Comparison of ENCODE assay signal across 8 cellular contexts in genomic region chr1:100249537-100250257, GRCh38. TPM values are rescaled to one million over a fixed set of nuclear protein-coding genes. Genes with fewer than 3 reads are reported as not detected.
DNase-seq lines count a peak whose midpoint lies in the region; ATAC-seq, FAIRE-seq and TF ChIP-seq lines count a peak whose summit lies in the region.

Gene DBT (minus strand): TSS chr1:100249834. CDS start chr1:100249820, 14 bp downstream.

- FAIRE-seq in colon (lab: Jason Lieb, UNC): peak; percentile 57

- TF ChIP-seq CTCF in BJ (IDR thresholded peaks at IDR 0.05; ENCODE audit: insufficient read depth, low read depth, low read length): no peak

- peak within 1 kb of the TSS; percentile 71 for H3K27ac ChIP-seq in layer of hippocampus (ENCODE audit: low read depth, low read length)

- ATAC-seq in HG03457 (IDR thresholded peaks at IDR 0.05; ENCODE audit: unreplicated experiment): peak; percentile 100

- POLR2A ChIA-PET in BJ (lab: Charles Lee): interaction anchor here (0.6 to 1.0 kb wide), 3 partner anchors 16 to 31 kb away, joined by 4 to 9 read pairs (median 7); partner anchors contain the start of gene RTCA

- H3K36me3 ChIP-seq in BJ (ENCODE audit: control insufficient read depth, insufficient read depth, low read length): no peaks in the 10 kb centered on the region

- H3K4me3 ChIP-seq in BJ (ENCODE audit: low read depth, low read length): peak within 1 kb of the TSS; percentile 97

- H3K27me3 ChIP-seq in BJ (ENCODE audit: control insufficient read depth, insufficient read depth, low read length): peaks cover 3% of the 10 kb centered on the region; the same call in 1 of the 2 replicates
- no peaks in the 10 kb centered on the region for H3K27me3 ChIP-seq in layer of hippocampus (ENCODE audit: control insufficient read depth, insufficient read depth, low read length)

- CTCF ChIA-PET in BJ (lab: Yijun Ruan, JAX): interaction anchor here (0.7 to 1.0 kb wide), 3 partner anchors 15 to 17 kb away, joined by 3 to 4 read pairs (median 3); partner anchors contain the start of gene RTCA

- DNase-seq in BJ (ENCODE audit: low read depth) (peak; percentile 79), GM19240 (ENCODE audit: insufficient read length, low spot score) (peak; percentile 94), NCI-H524 treated with DMSO at 0.1 percent for 48 hours (lab: John Stamatoyannopoulos, UW) (peak; percentile 85)
- DNase-seq in activated CD4-positive, alpha-beta T cell treated with anti-CD3 and anti-CD28 coated beads for 4 hours: peak; percentile 89 to 90
- peak; percentile 71 to 80 for DNase-seq in stimulated activated CD4-positive, alpha-beta T cell treated with anti-CD3 and anti-CD28 coated beads, Interleukin-1b, Interleukin-23, amount 100 ng/mL, for 4 hours (ENCODE audit: low read depth in 2 of 2)

RNA-seq across cellular contexts. Expression of gene DBT, which starts in this region (rescaled TPM):
- 3.5 and 7.9 TPM in 2 replicates for polyA plus RNA-seq in BJ (2011; rRNA removed)
- 2.1 and 2.3 TPM in 2 replicates for polyA minus RNA-seq in BJ (2011; rRNA and poly(A)+ RNA removed)

Comparison
In these comparisons a context has a peak if more than half of its experiments do, and no peak if none do; other contexts are left out.
1. Peak in every context shown above with its lines: DNase-seq, ATAC-seq, H3K4me3 ChIP-seq and H3K27ac ChIP-seq.